ENCODE assay signal across 10 cellular contexts in the genomic region with DNA sequence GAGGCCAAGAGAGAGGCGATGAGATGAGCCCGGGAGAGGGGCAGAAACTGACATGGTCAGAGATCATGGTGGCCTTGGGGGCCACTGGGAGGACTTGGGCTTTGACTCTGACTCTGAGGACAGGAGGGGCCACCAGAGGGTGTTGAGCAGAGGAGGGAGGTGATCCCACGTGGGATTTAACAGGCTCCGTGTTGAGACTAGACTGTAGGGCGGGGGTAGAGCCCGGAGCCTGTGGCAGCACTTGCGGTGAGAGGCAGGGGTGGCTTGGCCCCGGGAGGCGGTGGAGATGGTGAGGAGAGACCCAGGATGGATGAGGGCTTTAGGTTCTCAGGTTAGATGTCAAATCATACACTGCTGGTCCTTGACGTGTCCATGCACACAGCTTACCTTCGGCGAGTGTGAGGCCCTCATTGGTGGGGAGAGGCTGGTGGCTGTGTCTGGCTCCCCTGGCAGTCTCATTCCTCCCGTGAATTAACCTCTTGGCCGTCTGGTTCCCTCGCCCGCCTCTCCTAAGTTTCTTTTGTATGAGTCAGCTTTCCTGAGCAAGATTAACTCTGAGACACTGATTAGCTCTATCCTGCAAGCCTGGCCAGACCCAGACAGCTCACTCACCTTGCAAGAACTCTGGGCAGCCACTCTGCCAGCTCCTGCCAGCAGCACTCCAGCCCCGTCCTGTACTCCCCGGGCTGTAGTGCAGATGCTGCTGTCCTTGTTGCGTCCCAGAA. TPM values are rescaled to one million over a fixed set of nuclear protein-coding genes. Genes with fewer than 3 reads are reported as not detected.
DNase-seq lines count a peak whose midpoint lies in the region; ATAC-seq, FAIRE-seq and TF ChIP-seq lines count a peak whose summit lies in the region.
"Had no signal": no experiment of that assay in that cellular context is flagged by ENCODE, and none has a peak within 500 bp of the region (broad histone marks: within the 10 kb centered on the region; RNA-seq: fewer than 3 reads in every experiment).

No MANE protein-coding gene starts in this region.

- POLR2A ChIA-PET in A549 (lab: Yijun Ruan, JAX): interaction anchor here (1.2 kb wide), 1 partner anchor 40 kb away, joined by 11 read pairs; a partner anchor contains a TSS

- no peak overlapping the region for H3K4me3 ChIP-seq in A549
- H3K4me3 ChIP-seq in body of pancreas: no peak overlapping the region
- H3K4me3 ChIP-seq in keratinocyte (ENCODE audit: control insufficient read depth in 2 of 3, extremely low read depth in 1 of 3, insufficient read depth in 2 of 3, low read depth in 1 of 3, low read length in 3 of 3): no peak overlapping the region

- FAIRE-seq in A549 (lab: Jason Lieb, UNC) (no peak), keratinocyte (lab: Jason Lieb, UNC) (peak; percentile 80)
- FAIRE-seq: GM18507 had no signal

- TF ChIP-seq CTCF in A549 (IDR thresholded peaks at IDR 0.05) (no peak), body of pancreas (IDR thresholded peaks at IDR 0.05) (no peak), keratinocyte (optimal IDR thresholded peaks at IDR 0.05 in 1 of 3, IDR thresholded peaks at IDR 0.05 in 1 of 3, conservative IDR thresholded peaks at IDR 0.05 in 1 of 3; ENCODE audit: extremely low read depth in 1 of 3, insufficient read depth in 2 of 3, low read length in 3 of 3) (no peak)

- H3K4me1 ChIP-seq in A549 (peaks cover 33% of the 10 kb centered on the region), body of pancreas (peaks cover 4% of the 10 kb centered on the region), keratinocyte (ENCODE audit: control insufficient read depth, extremely low read depth, insufficient read depth, low read length) (peaks cover 10% of the 10 kb centered on the region)

- peak; percentile 76 to 88 for DNase-seq in A549 (ENCODE audit: low read depth in 1 of 2, low spot score in 1 of 2)
- peak; percentile 57 for DNase-seq in HT-29 (ENCODE audit: low spot score)
- DNase-seq in body of pancreas: peak; percentile 37 to 81 (median 67)
- peak; percentile 50 for DNase-seq in keratinocyte (ENCODE audit: low read depth, low spot score)
- DNase-seq in NCI-H774 (lab: John Stamatoyannopoulos, UW): no peak
- no peak for DNase-seq in NCI-H2029 treated with DMSO at 0.1 percent for 48 hours (lab: John Stamatoyannopoulos, UW)
- DNase-seq: CD8-positive, alpha-beta T cell had no signal

- peak; percentile 95 to 96 for ATAC-seq in A549
- ATAC-seq in body of pancreas: peak; percentile 78
- no peak for ATAC-seq in HG02759 (IDR thresholded peaks at IDR 0.05; ENCODE audit: unreplicated experiment)
- no peak for ATAC-seq in HG02973 (IDR thresholded peaks at IDR 0.05; ENCODE audit: unreplicated experiment)
- ATAC-seq: CD8-positive, alpha-beta T cell had no signal

- H3K9me1 ChIP-seq in keratinocyte (ENCODE audit: control insufficient read depth, extremely low read depth, insufficient read depth, low read length): no peaks in the 10 kb centered on the region

- H3K9me3 ChIP-seq in A549 (no peaks in the 10 kb centered on the region), body of pancreas (no peaks in the 10 kb centered on the region), keratinocyte (ENCODE audit: control insufficient read depth, low read depth, low read length) (no peaks in the 10 kb centered on the region)

- CTCF ChIA-PET in A549 (lab: Yijun Ruan, JAX): interaction anchor here (0.5 to 20.8 kb wide), 11 partner anchors 8 to 596 kb away, joined by 3 to 328 read pairs (median 5); a partner anchor contains a TSS

- no peak overlapping the region for H3K9ac ChIP-seq in keratinocyte (ENCODE audit: control insufficient read depth, extremely low read depth, insufficient read depth, low read length)

- H3K79me2 ChIP-seq in keratinocyte (ENCODE audit: control insufficient read depth, insufficient read depth, low read length): no peaks in the 10 kb centered on the region

- no peak for TF ChIP-seq POLR2A in A549 (IDR thresholded peaks at IDR 0.05; ENCODE audit: low read length)
- no peak for TF ChIP-seq POLR2A in body of pancreas (IDR thresholded peaks at IDR 0.05)

- dilution Hi-C loops in keratinocyte (cut with MboI; ENCODE audit: extremely low pct_ligation_motif_present, low sequenced_read_pairs): no loop called here

- peak overlapping the region; percentile 87 to 91 for H3K27ac ChIP-seq in A549
- H3K27ac ChIP-seq in body of pancreas: no peak overlapping the region
- H3K27ac ChIP-seq in keratinocyte (ENCODE audit: control insufficient read depth, insufficient read depth, low read length): peak overlapping the region; percentile 26

- no peak for TF ChIP-seq RAD21 in A549 (conservative IDR thresholded peaks at IDR 0.05 in 1 of 2, IDR thresholded peaks at IDR 0.05 in 1 of 2)

- peak overlapping the region; percentile 70 for H3K4me2 ChIP-seq in A549
- H3K4me2 ChIP-seq in keratinocyte (ENCODE audit: control insufficient read depth, extremely low read depth, insufficient read depth, low read depth, low read length): peak overlapping the region; percentile 28

- TF ChIP-seq EP300 in A549 (IDR thresholded peaks at IDR 0.05): no peak

- intact Hi-C loops in body of pancreas (cut with DNase I): no loop called here

- H3K36me3 ChIP-seq in body of pancreas (replicated peaks in 1 of 2; ENCODE audit: insufficient read depth in 1 of 2, low read depth in 2 of 2): peaks cover 0 to 3% of the 10 kb centered on the region in 2 donors
- H3K36me3 ChIP-seq in keratinocyte (ENCODE audit: control insufficient read depth in 2 of 2, extremely low read depth in 1 of 2, insufficient read depth in 2 of 2, low read length in 2 of 2): peaks cover 6 to 8% of the 10 kb centered on the region in 2 experiments

- no peaks in the 10 kb centered on the region for H4K20me1 ChIP-seq in keratinocyte (ENCODE audit: control insufficient read depth, extremely low read depth, insufficient read depth, low read length)

- H3K27me3 ChIP-seq in body of pancreas: no peaks in the 10 kb centered on the region
- no peaks in the 10 kb centered on the region for H3K27me3 ChIP-seq in keratinocyte (ENCODE audit: control insufficient read depth, extremely low read depth, insufficient read depth, low read length)

- WGBS in A549 (ENCODE audit: missing lambda C conversion rate): 19% methylated on average over 19 of the region's 19 CpGs
- 71 to 72% methylated on average over 18 to 19 of the region's 19 CpGs for whole genome bisulfite sequencing in body of pancreas, 2 donors

- peak overlapping the region; percentile 36 for H2AFZ ChIP-seq in keratinocyte (ENCODE audit: control insufficient read depth, low read length)

TF ChIP-seq in A549, 52 proteins besides CTCF, POLR2A, EP300 and RAD21:
- TF ChIP-seq MAFK (IDR thresholded peaks at IDR 0.05; ENCODE audit: partially characterized antibody) (peak; percentile 96), GATA3 (IDR thresholded peaks at IDR 0.05; ENCODE audit: borderline replicate concordance) (peak; percentile 51; the same call in 1 of the 2 replicates), EHF (CRISPR knock-in tag; IDR thresholded peaks at IDR 0.05) (no peak), JUN (IDR thresholded peaks at IDR 0.05) (peak in 1 of 2 experiments; percentile 15; a peak in 1 of 5 replicates), FOSL2 (IDR thresholded peaks at IDR 0.05) (no peak), FOSL2 (CRISPR knock-in tag; IDR thresholded peaks at IDR 0.05) (peak; percentile 66), CEBPB (IDR thresholded peaks at IDR 0.05) (0 out of 4 replicates have a peak, but pooled peaks of 1 of the 2 experiments have one; percentile 7), FOXS1 (CRISPR knock-in tag; IDR thresholded peaks at IDR 0.05) (no peak), CHD2 (IDR thresholded peaks at IDR 0.05; ENCODE audit: low read length, partially characterized antibody) (no peak)
- TF ChIP-seq, protein P1, sequence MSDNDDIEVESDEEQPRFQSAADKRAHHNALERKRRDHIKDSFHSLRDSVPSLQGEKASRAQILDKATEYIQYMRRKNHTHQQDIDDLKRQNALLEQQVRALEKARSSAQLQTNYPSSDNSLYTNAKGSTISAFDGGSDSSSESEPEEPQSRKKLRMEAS (IDR thresholded peaks at IDR 0.05): peak; percentile 65; the same call in 1 of the 2 replicates
- TF ChIP-seq, protein P2, sequence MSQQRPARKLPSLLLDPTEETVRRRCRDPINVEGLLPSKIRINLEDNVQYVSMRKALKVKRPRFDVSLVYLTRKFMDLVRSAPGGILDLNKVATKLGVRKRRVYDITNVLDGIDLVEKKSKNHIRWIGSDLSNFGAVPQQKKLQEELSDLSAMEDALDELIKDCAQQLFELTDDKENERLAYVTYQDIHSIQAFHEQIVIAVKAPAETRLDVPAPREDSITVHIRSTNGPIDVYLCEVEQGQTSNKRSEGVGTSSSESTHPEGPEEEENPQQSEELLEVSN (IDR thresholded peaks at IDR 0.05; ENCODE audit: borderline replicate concordance, low read depth): no peak; the same call in 1 of the 2 replicates

RNA-seq across cellular contexts. Expression of a gene that starts 39.7 kb away (rescaled TPM):
- polyA plus RNA-seq in A549 (2011; rRNA removed) (47.7 and 59.0 TPM in 2 replicates), A549 (2017; fragmentation: RNase III; extraction: RNeasy Plus Mini Kit Qiagen cat#74134 plus additional on column Dnase treatment) (35.0 to 38.4 TPM (median 37.6 TPM) in 3 replicates), keratinocyte (16.0 to 26.2 TPM (median 22.1 TPM) in 3 replicates)
- polyA plus RNA-seq in A549 (2012; cell fraction: cytosol; rRNA removed): 23.0 and 25.6 TPM in 2 replicates
- polyA plus RNA-seq in A549 (2012; cell fraction: nucleus; rRNA removed): 27.7 and 28.6 TPM in 2 replicates
- 76.2 and 88.5 TPM in 2 replicates for polyA minus RNA-seq in A549 (2011; rRNA and poly(A)+ RNA removed)
- 0.65 and 1.7 TPM in 2 replicates for total RNA-seq in HT-29 (2014; rRNA removed; shearing (Covaris generic))
- 10 to 100 TPM; 25.4 to 31.6 TPM for total RNA-seq in body of pancreas
- 10.9 TPM for polyA plus RNA-seq in keratinocyte (2011; ENCODE audit: low read depth)
- polyA plus RNA-seq in keratinocyte (2011; cell fraction: cytosol; rRNA removed): 28.9 and 32.7 TPM in 2 replicates
- polyA plus RNA-seq in keratinocyte (2011; cell fraction: nucleus; rRNA removed): 37.1 and 44.0 TPM in 2 replicates
- 10.0 and 20.4 TPM in 2 replicates for polyA plus RNA-seq in keratinocyte (2012; ENCODE audit: low replicate concordance)
- 26.6 to 63.7 TPM (median 51.4 TPM) in 3 replicates for polyA minus RNA-seq in keratinocyte
- polyA minus RNA-seq in keratinocyte (2011; cell fraction: cytosol; rRNA and poly(A)+ RNA removed): 48.2 TPM
- 25.6 and 55.2 TPM in 2 replicates for polyA minus RNA-seq in keratinocyte (2011; cell fraction: nucleus; rRNA and poly(A)+ RNA removed)

Comparison
In these comparisons a context has a peak if more than half of its experiments do, and no peak if none do; other contexts are left out.
1. ATAC-seq: peak in A549 (2 of 2) and body of pancreas (single experiment); none in HG02759 (single experiment) and HG02973 (single experiment).
2. DNase-seq: peak in A549 (2 of 2), HT-29 (single experiment), body of pancreas (4 of 4) and keratinocyte (single experiment); none in NCI-H774 (single experiment) and NCI-H2029 treated with DMSO at 0.1 percent for 48 hours (single experiment).
3. H3K27ac ChIP-seq: peak in A549 (2 of 2) and keratinocyte (single experiment); none in body of pancreas (0 of 4).